15 cellular contexts compared by ENCODE assay signal in genomic region chr5:95393279-95393678, GRCh38. TPM values are rescaled to one million over a fixed set of nuclear protein-coding genes. Genes with fewer than 3 reads are reported as not detected.
"Had no signal": no experiment of that assay in that cellular context is flagged by ENCODE, and none has a peak within 500 bp of the region (broad histone marks: within the 10 kb centered on the region; RNA-seq: fewer than 3 reads in every experiment).

No MANE protein-coding gene starts in this region.

- H3K27me3 Mint-ChIP-seq: progenitor cell of endocrine pancreas had no signal

- FAIRE-seq: frontal cortex, small intestine had no signal

- H3K36me3 ChIP-seq: breast epithelium, heart left ventricle, lower lobe of right lung, thyroid gland, uterus had no signal

- H3K4me3 ChIP-seq: breast epithelium, lower lobe of right lung, thyroid gland, uterus had no signal

- ATAC-seq: activated T-cell treated with anti-CD3 and anti-CD28 coated beads, Interleukin-2, amount 50 U/mL, for 4 hours; naive thymus-derived CD4-positive, alpha-beta T cell; right cardiac atrium had no signal

- H3K4me3 Mint-ChIP-seq: activated CD4-positive, alpha-beta memory T cell treated with anti-CD3 and anti-CD28 coated beads for 36 hours; activated naive CD8-positive, alpha-beta T cell; activated T-cell treated with anti-CD3 and anti-CD28 coated beads, Interleukin-2, amount 50 U/mL, for 4 hours; naive thymus-derived CD4-positive, alpha-beta T cell had no signal

- H3K9me3 ChIP-seq: breast epithelium, lower lobe of right lung, thyroid gland, uterus had no signal

- H3K27ac ChIP-seq: breast epithelium, heart left ventricle, lower lobe of right lung, uterus had no signal

- H3K27ac Mint-ChIP-seq: activated CD4-positive, alpha-beta memory T cell treated with anti-CD3 and anti-CD28 coated beads for 36 hours; activated naive CD8-positive, alpha-beta T cell; naive thymus-derived CD4-positive, alpha-beta T cell had no signal

- H3K4me1 ChIP-seq: breast epithelium, lower lobe of right lung, uterus had no signal

- H3K4me1 Mint-ChIP-seq: naive thymus-derived CD4-positive, alpha-beta T cell had no signal

- DNase-seq: activated CD4-positive, alpha-beta memory T cell treated with anti-CD3 and anti-CD28 coated beads for 36 hours; activated gamma-delta T cell; activated T-cell treated with anti-CD3 and anti-CD28 coated beads, Interleukin-2, amount 50 U/mL, for 4 hours; heart left ventricle; lower lobe of right lung; naive thymus-derived CD4-positive, alpha-beta T cell; right cardiac atrium; T1000; uterus had no signal

- H3K36me3 Mint-ChIP-seq: activated CD4-positive, alpha-beta memory T cell treated with anti-CD3 and anti-CD28 coated beads for 36 hours; activated naive CD8-positive, alpha-beta T cell; naive thymus-derived CD4-positive, alpha-beta T cell had no signal

- H3K27me3 ChIP-seq: breast epithelium, heart left ventricle, thyroid gland, uterus had no signal

RNA-seq across cellular contexts. Expression of gene FAM81B, which starts 2.1 kb away (rescaled TPM):
- total RNA-seq: activated CD4-positive, alpha-beta memory T cell treated with anti-CD3 and anti-CD28 coated beads for 36 hours; activated T-cell treated with anti-CD3 and anti-CD28 coated beads, Interleukin-2, amount 50 U/mL, for 4 hours; frontal cortex; naive thymus-derived CD4-positive, alpha-beta T cell; progenitor cell of endocrine pancreas had no signal
- polyA plus RNA-seq: naive thymus-derived CD4-positive, alpha-beta T cell; small intestine had no signal
